Comparison of ENCODE assay signal across 1 cellular context in the genomic region with DNA sequence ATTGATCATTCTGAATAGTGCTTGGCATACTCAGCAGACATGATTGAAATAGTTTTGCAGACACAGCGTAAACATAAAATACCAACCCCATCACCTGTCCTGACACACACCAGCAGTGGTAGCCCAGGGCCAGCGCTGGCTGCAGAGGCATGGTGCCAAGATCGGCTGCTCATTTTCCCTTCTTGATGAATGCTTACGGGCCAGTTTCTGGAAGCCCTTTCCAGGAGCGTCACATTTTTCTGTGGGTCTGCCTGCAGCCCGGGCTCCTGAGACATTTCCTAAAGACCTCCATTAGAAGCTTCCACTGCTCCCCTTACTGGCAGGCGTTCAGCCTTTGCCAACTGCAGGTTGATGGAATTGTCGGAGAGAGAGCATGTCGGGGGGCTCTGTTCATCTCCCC.
TF ChIP-seq lines count a peak whose summit lies in the region.

No MANE protein-coding gene starts in this region.

TF ChIP-seq in HEK293, 187 proteins besides CTCF, POLR2A, EP300 and RAD21 (continued from another document):
- TF ChIP-seq, protein P1, sequence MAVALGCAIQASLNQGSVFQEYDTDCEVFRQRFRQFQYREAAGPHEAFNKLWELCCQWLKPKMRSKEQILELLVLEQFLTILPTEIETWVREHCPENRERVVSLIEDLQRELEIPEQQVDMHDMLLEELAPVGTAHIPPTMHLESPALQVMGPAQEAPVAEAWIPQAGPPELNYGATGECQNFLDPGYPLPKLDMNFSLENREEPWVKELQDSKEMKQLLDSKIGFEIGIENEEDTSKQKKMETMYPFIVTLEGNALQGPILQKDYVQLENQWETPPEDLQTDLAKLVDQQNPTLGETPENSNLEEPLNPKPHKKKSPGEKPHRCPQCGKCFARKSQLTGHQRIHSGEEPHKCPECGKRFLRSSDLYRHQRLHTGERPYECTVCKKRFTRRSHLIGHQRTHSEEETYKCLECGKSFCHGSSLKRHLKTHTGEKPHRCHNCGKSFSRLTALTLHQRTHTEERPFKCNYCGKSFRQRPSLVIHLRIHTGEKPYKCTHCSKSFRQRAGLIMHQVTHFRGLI (tag by site-specific recombination; IDR thresholded peaks at IDR 0.05) = peak; percentile 62
